Comparison of ENCODE assay signal across 8 cellular contexts in genomic region chr7:155002411-155003214, GRCh38. TPM values are rescaled to one million over a fixed set of nuclear protein-coding genes. Genes with fewer than 3 reads are reported as not detected.
DNase-seq lines count a peak whose midpoint lies in the region; TF ChIP-seq lines count a peak whose summit lies in the region.

TSS of gene PAXIP1 (minus strand) at chr7:155003124. CDS start at chr7:155002929, 195 bp downstream.

- peak within 1 kb of the TSS; percentile 88 for H3K27ac Mint-ChIP-seq in HFFc6
- H3K27ac Mint-ChIP-seq in activated CD4-positive, alpha-beta T cell treated with anti-CD3 and anti-CD28 coated beads, Interleukin-2, amount 10 ng/mL, durations not matched to agents 24 days and 14 days: peak within 1 kb of the TSS; percentile 95

- H3K36me3 Mint-ChIP-seq in HFFc6 (ENCODE audit: low read depth): peaks cover under 1% of the 10 kb centered on the region; the same call in 1 of the 2 replicates
- H3K36me3 Mint-ChIP-seq in activated CD4-positive, alpha-beta T cell treated with anti-CD3 and anti-CD28 coated beads, Interleukin-2, amount 10 ng/mL, durations not matched to agents 24 days and 14 days (ENCODE audit: low read depth): peaks cover 24% of the 10 kb centered on the region

- H3K9me3 Mint-ChIP-seq in HFFc6: no peaks in the 10 kb centered on the region
- H3K9me3 Mint-ChIP-seq in activated CD4-positive, alpha-beta T cell treated with anti-CD3 and anti-CD28 coated beads, Interleukin-2, amount 10 ng/mL, durations not matched to agents 24 days and 14 days: no peaks in the 10 kb centered on the region

- H3K4me3 Mint-ChIP-seq in HFFc6: peak within 1 kb of the TSS; percentile 96
- H3K4me3 Mint-ChIP-seq in activated CD4-positive, alpha-beta T cell treated with anti-CD3 and anti-CD28 coated beads, Interleukin-2, amount 10 ng/mL, durations not matched to agents 24 days and 14 days: peak within 1 kb of the TSS; percentile 94

- H3K27ac ChIP-seq in mesodermal cell (ENCODE audit: low read depth, low read length, severe bottlenecking): peak within 1 kb of the TSS; percentile 99

- H3K4me1 Mint-ChIP-seq in HFFc6 (ENCODE audit: low read depth): peaks cover 11% of the 10 kb centered on the region
- H3K4me1 Mint-ChIP-seq in activated CD4-positive, alpha-beta T cell treated with anti-CD3 and anti-CD28 coated beads, Interleukin-2, amount 10 ng/mL, durations not matched to agents 24 days and 14 days: peaks cover 6% of the 10 kb centered on the region

- no peaks in the 10 kb centered on the region for H3K9me3 ChIP-seq in mesodermal cell (ENCODE audit: control insufficient read depth, low read length)

- H3K36me3 ChIP-seq in mesodermal cell (ENCODE audit: control insufficient read depth, insufficient read depth, low read length): peaks cover 21% of the 10 kb centered on the region

- peak within 1 kb of the TSS; percentile 84 for H3K4me3 ChIP-seq in mesodermal cell (ENCODE audit: extremely low read depth, insufficient read depth, low read length, poor library complexity, severe bottlenecking)

- 0 to 1% methylated on average over 57 to 82 of the region's 128 CpGs for WGBS in mesodermal cell (ENCODE audit: insufficient coverage in 2 of 2), 2 experiments

- no peaks in the 10 kb centered on the region for H3K4me1 ChIP-seq in mesodermal cell (ENCODE audit: control insufficient read depth, insufficient read depth, low read length, poor library complexity, severe bottlenecking)

- intact Hi-C loops in activated CD4-positive, alpha-beta T cell treated with anti-CD3 and anti-CD28 coated beads, Interleukin-2, amount 10 ng/mL, durations not matched to agents 24 days and 14 days (cut with micrococcal nuclease): loop anchor here (1.0 to 10.0 kb wide), 6 partner anchors 70 to 640 kb away; partner anchors contain the start of genes HTR5A, INSIG1 and RBM33

- H3K27me3 Mint-ChIP-seq in HFFc6 (ENCODE audit: insufficient read depth): no peaks in the 10 kb centered on the region
- no peaks in the 10 kb centered on the region for H3K27me3 Mint-ChIP-seq in activated CD4-positive, alpha-beta T cell treated with anti-CD3 and anti-CD28 coated beads, Interleukin-2, amount 10 ng/mL, durations not matched to agents 24 days and 14 days

- TF ChIP-seq CTCF in HFFc6 (IDR thresholded peaks at IDR 0.05): no peak

- DNase-seq in activated T-cell treated with anti-CD3 and anti-CD28 coated beads for 1 hour (ENCODE audit: low read depth) (peak; percentile 17), HFFc6 (no peak), NCI-H1048 (lab: John Stamatoyannopoulos, UW) (peak; percentile 2)
- DNase-seq in activated T-cell treated with anti-CD3 and anti-CD28 coated beads, Interleukin-2, amount 50 U/mL, for 1 hour: no peak
- DNase-seq in activated CD4-positive, alpha-beta T cell treated with anti-CD3 and anti-CD28 coated beads, Interleukin-2, amount 10 ng/mL, durations not matched to agents 24 days and 14 days: peak; percentile 82
- DNase-seq in effector CD8-positive, alpha-beta T cell (lab: John Stamatoyannopoulos, UW): peak; percentile 63
- peak; percentile 52 for DNase-seq in stimulated activated CD8-positive, alpha-beta memory T cell treated with anti-CD3 and anti-CD28 coated beads, Interleukin-4, amount 100 ng/mL, for 24 hours (ENCODE audit: low read depth)

RNA-seq across cellular contexts. Expression of gene PAXIP1, which starts in this region (rescaled TPM):
- total RNA-seq in HFFc6 (2021; fragmentation: NEBNext Ultra II Directional; extraction: Animal tissue kit (Norgen Biotek cat#: 25700)): 1 to 10 TPM; 5.2 to 9.3 (median 7.4) TPM
- total RNA-seq in activated CD4-positive, alpha-beta T cell treated with anti-CD3 and anti-CD28 coated beads, Interleukin-2, amount 10 ng/mL, durations not matched to agents 24 days and 14 days: 37.8 and 38.9 TPM in 2 replicates
- 16.1 TPM for polyA plus RNA-seq in mesodermal cell (2013, experiment 1 of 2)
- polyA plus RNA-seq in mesodermal cell (2013, experiment 2 of 2): 16.9 TPM

Comparison
In these comparisons a context has a peak if more than half of its experiments do, and no peak if none do; other contexts are left out.
1. DNase-seq: peak in activated T-cell treated with anti-CD3 and anti-CD28 coated beads for 1 hour (single experiment), NCI-H1048 (single experiment), activated CD4-positive, alpha-beta T cell treated with anti-CD3 and anti-CD28 coated beads, Interleukin-2, amount 10 ng/mL, durations not matched to agents 24 days and 14 days (single experiment), effector CD8-positive, alpha-beta T cell (single experiment) and stimulated activated CD8-positive, alpha-beta memory T cell treated with anti-CD3 and anti-CD28 coated beads, Interleukin-4, amount 100 ng/mL, for 24 hours (single experiment); none in activated T-cell treated with anti-CD3 and anti-CD28 coated beads, Interleukin-2, amount 50 U/mL, for 1 hour (single experiment) and HFFc6 (single experiment).